2 cellular contexts compared by ENCODE assay signal in the genomic region with DNA sequence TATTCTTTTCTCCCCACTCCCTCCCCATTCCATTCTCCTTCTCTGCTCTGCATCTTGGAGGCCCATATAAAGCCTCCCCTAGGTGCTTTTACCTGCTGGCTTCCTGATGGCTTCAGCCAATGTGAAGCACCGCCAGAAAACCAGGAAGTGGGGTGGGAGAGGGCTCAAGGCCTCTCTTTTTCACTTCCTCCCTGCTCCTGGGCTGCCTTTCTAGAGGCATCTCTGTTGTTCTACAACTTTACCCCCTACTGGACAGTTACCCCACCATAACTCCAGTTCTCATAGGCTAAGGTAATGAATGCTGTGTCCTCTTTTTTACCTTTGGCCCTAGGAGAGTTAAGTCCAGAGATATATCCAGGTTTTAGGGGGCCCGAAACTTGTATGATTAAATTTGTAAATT.
A peak's percentile ranks its signal among the peaks of the same experiment; 100 is the strongest.
TF ChIP-seq lines count a peak whose summit lies in the region.

No MANE protein-coding gene starts in this region.

TF ChIP-seq in GM12891, 5 proteins besides CTCF, POLR2A, EP300 and RAD21:
- no peak for TF ChIP-seq PAX5 (IDR thresholded peaks at IDR 0.05; ENCODE audit: insufficient read depth, low read length, severe bottlenecking)
- peak; percentile 60; the same call in 1 of the 2 replicates for TF ChIP-seq SPI1 (IDR thresholded peaks at IDR 0.05; ENCODE audit: low read depth, low read length)
TF ChIP-seq in GM12891: peak in this region for 1.

TF ChIP-seq in GM12878, 131 proteins besides CTCF, POLR2A, EP300 and RAD21:
- TF ChIP-seq RCOR1 (conservative IDR thresholded peaks at IDR 0.05; ENCODE audit: low read depth, low read length) (no peak), SPI1 (IDR thresholded peaks at IDR 0.05; ENCODE audit: borderline replicate concordance, insufficient read depth, low read depth, low read length) (peak; percentile 67; the same call in 1 of the 2 replicates)
